In the genomic region with DNA sequence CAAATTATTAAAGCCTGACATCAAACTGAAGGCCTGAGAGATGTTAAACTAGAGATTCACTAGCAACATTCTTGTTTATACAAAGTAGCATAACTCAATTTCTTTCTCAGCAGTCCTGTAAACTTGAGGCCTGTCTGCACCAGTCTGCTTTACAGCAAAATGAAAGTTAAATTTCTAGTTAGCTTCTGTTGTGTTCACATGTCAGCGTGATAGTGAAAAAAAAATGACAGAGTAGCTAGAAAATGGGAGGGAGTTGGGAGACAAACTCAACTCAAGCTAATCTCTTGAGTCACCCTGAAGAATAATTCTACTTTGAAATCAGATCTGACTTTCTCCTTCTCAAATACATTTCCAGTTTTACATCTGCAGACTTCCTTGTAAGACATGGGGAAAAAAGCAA, we compare ENCODE assay signal across 10 cellular contexts. TPM values are rescaled to one million over a fixed set of nuclear protein-coding genes. Genes with fewer than 3 reads are reported as not detected.
DNase-seq lines count a peak whose midpoint lies in the region; ATAC-seq, FAIRE-seq and TF ChIP-seq lines count a peak whose summit lies in the region.
"Had no signal": no experiment of that assay in that cellular context is flagged by ENCODE, and none has a peak within 500 bp of the region (broad histone marks: within the 10 kb centered on the region; RNA-seq: fewer than 3 reads in every experiment).

No MANE protein-coding gene starts in this region.

- H3K9me3 ChIP-seq in astrocyte (ENCODE audit: insufficient read depth, low read depth, low read length) (no peaks in the 10 kb centered on the region), lower lobe of right lung (no peaks in the 10 kb centered on the region), thoracic aorta (no peaks in the 10 kb centered on the region)

- no peak overlapping the region for H2AFZ ChIP-seq in astrocyte (ENCODE audit: low read depth, low read length)

- H3K27ac Mint-ChIP-seq in activated CD4-positive, alpha-beta T cell treated with anti-CD3 and anti-CD28 coated beads for 36 hours, result peak overlapping the region; percentile 32
- no peak overlapping the region for H3K27ac Mint-ChIP-seq in activated CD4-positive, alpha-beta T cell treated with anti-CD3 and anti-CD28 coated beads, Interleukin-2, amount 10 ng/mL, durations not matched to agents 24 days and 14 days
- H3K27ac Mint-ChIP-seq in astrocyte (ENCODE audit: unreplicated experiment), result no peak overlapping the region
- H3K27ac Mint-ChIP-seq: natural killer cell had no signal

- no peak overlapping the region for H3K4me3 ChIP-seq in astrocyte (ENCODE audit: insufficient read depth, low read depth, low read length)
- H3K4me3 ChIP-seq in lower lobe of right lung, result no peak overlapping the region
- no peak overlapping the region for H3K4me3 ChIP-seq in thoracic aorta

- no peaks in the 10 kb centered on the region for H3K36me3 Mint-ChIP-seq in activated CD4-positive, alpha-beta T cell treated with anti-CD3 and anti-CD28 coated beads for 36 hours (ENCODE audit: low read depth)
- H3K36me3 Mint-ChIP-seq in activated CD4-positive, alpha-beta T cell treated with anti-CD3 and anti-CD28 coated beads, Interleukin-2, amount 10 ng/mL, durations not matched to agents 24 days and 14 days (ENCODE audit: low read depth), result peaks cover 2% of the 10 kb centered on the region
- peaks cover 1% of the 10 kb centered on the region for H3K36me3 Mint-ChIP-seq in astrocyte (ENCODE audit: low read depth, unreplicated experiment)
- H3K36me3 Mint-ChIP-seq: natural killer cell had no signal

- H4K20me1 ChIP-seq in astrocyte (ENCODE audit: insufficient read depth, low read length), result peaks cover 72% of the 10 kb centered on the region

- H3K36me3 ChIP-seq in astrocyte (ENCODE audit: insufficient read depth, low read length) (peaks cover 8% of the 10 kb centered on the region), lower lobe of right lung (no peaks in the 10 kb centered on the region), thoracic aorta (peaks cover 8% of the 10 kb centered on the region)

- intact Hi-C loops in activated CD4-positive, alpha-beta T cell treated with anti-CD3 and anti-CD28 coated beads for 36 hours (cut with DNase I, micrococcal nuclease), result no loop called here
- intact Hi-C loops in activated CD4-positive, alpha-beta T cell treated with anti-CD3 and anti-CD28 coated beads, Interleukin-2, amount 10 ng/mL, durations not matched to agents 24 days and 14 days (cut with micrococcal nuclease), result loop anchor here (10.0 kb wide), 1 partner anchor 53 kb away; no protein-coding TSS in a partner anchor
- intact Hi-C loops in lower lobe of right lung (cut with DNase I), result no loop called here

- H3K79me2 ChIP-seq in astrocyte (ENCODE audit: insufficient read depth, low read length), result peaks cover 76% of the 10 kb centered on the region

- H3K9ac ChIP-seq in astrocyte (ENCODE audit: low read length), result no peak overlapping the region

- peaks cover 24% of the 10 kb centered on the region for H3K4me1 Mint-ChIP-seq in activated CD4-positive, alpha-beta T cell treated with anti-CD3 and anti-CD28 coated beads for 36 hours
- peaks cover 7% of the 10 kb centered on the region for H3K4me1 Mint-ChIP-seq in activated CD4-positive, alpha-beta T cell treated with anti-CD3 and anti-CD28 coated beads, Interleukin-2, amount 10 ng/mL, durations not matched to agents 24 days and 14 days
- peaks cover 42% of the 10 kb centered on the region for H3K4me1 Mint-ChIP-seq in astrocyte (ENCODE audit: low read depth, unreplicated experiment)

- H3K4me1 ChIP-seq in astrocyte (ENCODE audit: insufficient read depth, low read length), result peaks cover 18% of the 10 kb centered on the region
- peaks cover 46% of the 10 kb centered on the region for H3K4me1 ChIP-seq in lower lobe of right lung
- H3K4me1 ChIP-seq in thoracic aorta (ENCODE audit: control insufficient read depth in 1 of 2, low read depth in 2 of 2), result peaks cover 16 to 38% of the 10 kb centered on the region in 2 donors

- H3K27me3 ChIP-seq in astrocyte (ENCODE audit: insufficient read depth, low read length), result no peaks in the 10 kb centered on the region
- H3K27me3 ChIP-seq in lower lobe of right lung (ENCODE audit: low read depth), result no peaks in the 10 kb centered on the region
- H3K27me3 ChIP-seq in thoracic aorta (replicated peaks; ENCODE audit: insufficient read depth), result no peaks in the 10 kb centered on the region

- CTCF ChIA-PET in activated CD4-positive, alpha-beta T cell treated with anti-CD3 and anti-CD28 coated beads for 36 hours (lab: Charles Lee), result interaction anchor here (1.1 kb wide), 1 partner anchor 43 kb away, joined by 5 read pairs; no protein-coding TSS in a partner anchor

- H3K27me3 Mint-ChIP-seq in activated CD4-positive, alpha-beta T cell treated with anti-CD3 and anti-CD28 coated beads for 36 hours, result peaks cover 2% of the 10 kb centered on the region
- peaks cover 27% of the 10 kb centered on the region for H3K27me3 Mint-ChIP-seq in activated CD4-positive, alpha-beta T cell treated with anti-CD3 and anti-CD28 coated beads, Interleukin-2, amount 10 ng/mL, durations not matched to agents 24 days and 14 days
- no peaks in the 10 kb centered on the region for H3K27me3 Mint-ChIP-seq in astrocyte (ENCODE audit: low read depth, unreplicated experiment)

- peak; percentile 68 for ATAC-seq in activated CD4-positive, alpha-beta T cell treated with anti-CD3 and anti-CD28 coated beads for 36 hours
- ATAC-seq in lower lobe of right lung (no peak), thoracic aorta (ENCODE audit: insufficient number of reproducible peaks, low FRiP score, low read depth) (no peak), HG03469 (IDR thresholded peaks at IDR 0.05; ENCODE audit: unreplicated experiment) (no peak), GM18858 (IDR thresholded peaks at IDR 0.05; ENCODE audit: unreplicated experiment) (no peak)
- ATAC-seq: natural killer cell had no signal

- no peak overlapping the region for H3K27ac ChIP-seq in astrocyte (ENCODE audit: low read depth, low read length)
- peak overlapping the region; percentile 59 for H3K27ac ChIP-seq in lower lobe of right lung
- H3K27ac ChIP-seq in thoracic aorta, result peak overlapping the region; percentile 48 to 51
- H3K27ac ChIP-seq: 22Rv1 had no signal

- H3K4me2 ChIP-seq in astrocyte (ENCODE audit: low read length), result peak overlapping the region; percentile 39

- H3K4me3 Mint-ChIP-seq in activated CD4-positive, alpha-beta T cell treated with anti-CD3 and anti-CD28 coated beads for 36 hours, result no peak overlapping the region
- H3K4me3 Mint-ChIP-seq in activated CD4-positive, alpha-beta T cell treated with anti-CD3 and anti-CD28 coated beads, Interleukin-2, amount 10 ng/mL, durations not matched to agents 24 days and 14 days, result no peak overlapping the region
- H3K4me3 Mint-ChIP-seq in astrocyte (ENCODE audit: unreplicated experiment), result no peak overlapping the region
- H3K4me3 Mint-ChIP-seq: natural killer cell had no signal

- POLR2A ChIA-PET in activated CD4-positive, alpha-beta T cell treated with anti-CD3 and anti-CD28 coated beads for 36 hours (lab: Charles Lee), result no interaction called here

- peak; percentile 55 for FAIRE-seq in astrocyte (lab: Jason Lieb, UNC)

- TF ChIP-seq CTCF in astrocyte (IDR thresholded peaks at IDR 0.05; ENCODE audit: insufficient read depth, low read depth, low read length) (no peak), lower lobe of right lung (IDR thresholded peaks at IDR 0.05) (no peak), thoracic aorta (IDR thresholded peaks at IDR 0.05) (no peak)

- no peaks in the 10 kb centered on the region for H3K9me3 Mint-ChIP-seq in activated CD4-positive, alpha-beta T cell treated with anti-CD3 and anti-CD28 coated beads for 36 hours (ENCODE audit: low read depth)
- H3K9me3 Mint-ChIP-seq in activated CD4-positive, alpha-beta T cell treated with anti-CD3 and anti-CD28 coated beads, Interleukin-2, amount 10 ng/mL, durations not matched to agents 24 days and 14 days, result no peaks in the 10 kb centered on the region
- H3K9me3 Mint-ChIP-seq in astrocyte (ENCODE audit: unreplicated experiment), result no peaks in the 10 kb centered on the region
- H3K9me3 Mint-ChIP-seq: natural killer cell had no signal

- no peak for DNase-seq in activated CD4-positive, alpha-beta T cell treated with anti-CD3 and anti-CD28 coated beads for 36 hours
- DNase-seq in activated CD4-positive, alpha-beta T cell treated with anti-CD3 and anti-CD28 coated beads, Interleukin-2, amount 10 ng/mL, durations not matched to agents 24 days and 14 days, result no peak
- DNase-seq in astrocyte (ENCODE audit: low read depth) (peak; percentile 63), lower lobe of right lung (no peak), thoracic aorta (ENCODE audit: low spot score) (no peak)
- no peak for DNase-seq in activated CD4-positive, alpha-beta T cell treated with anti-CD3 and anti-CD28 coated beads for 4 hours
- DNase-seq: natural killer cell had no signal

RNA-seq across cellular contexts. Expression of a gene that starts 6.5 kb away (rescaled TPM):
- 1 to 10 TPM; 6.9 to 7.7 TPM for total RNA-seq in activated CD4-positive, alpha-beta T cell treated with anti-CD3 and anti-CD28 coated beads for 36 hours
- 3.6 and 3.9 TPM in 2 replicates for total RNA-seq in activated CD4-positive, alpha-beta T cell treated with anti-CD3 and anti-CD28 coated beads, Interleukin-2, amount 10 ng/mL, durations not matched to agents 24 days and 14 days
- 169 and 177 TPM in 2 replicates for total RNA-seq in astrocyte
- total RNA-seq in lower lobe of right lung, result 50.1 TPM
- 100 to 1,000 TPM; 117 to 143 TPM for total RNA-seq in thoracic aorta
